ENCODE assay signal across 8 cellular contexts in genomic region chr15:52529289-52529929, GRCh38. TPM values are rescaled to one million over a fixed set of nuclear protein-coding genes. Genes with fewer than 3 reads are reported as not detected.
DNase-seq lines count a peak whose midpoint lies in the region; ATAC-seq, FAIRE-seq and TF ChIP-seq lines count a peak whose summit lies in the region.

No MANE protein-coding gene starts in this region.

- H3K27me3 Mint-ChIP-seq in astrocyte (ENCODE audit: low read depth, unreplicated experiment): peaks cover 34% of the 10 kb centered on the region

- peaks cover 38% of the 10 kb centered on the region for H3K79me2 ChIP-seq in PC-3 (ENCODE audit: low read length)
- H3K79me2 ChIP-seq in astrocyte (ENCODE audit: insufficient read depth, low read length): peaks cover 38% of the 10 kb centered on the region

- H3K27me3 ChIP-seq in PC-3 (ENCODE audit: low read length): no peaks in the 10 kb centered on the region
- peaks cover 14% of the 10 kb centered on the region for H3K27me3 ChIP-seq in astrocyte (ENCODE audit: insufficient read depth, low read length)
- H3K27me3 ChIP-seq in kidney epithelial cell (ENCODE audit: control insufficient read depth, insufficient read depth, low read length): peaks cover 2% of the 10 kb centered on the region

- no peaks in the 10 kb centered on the region for H3F3A ChIP-seq in PC-3 (ENCODE audit: low read length, unreplicated experiment)

- CTCF ChIA-PET in PC-3 (lab: Charles Lee): no interaction called here

- no peak for FAIRE-seq in astrocyte (lab: Jason Lieb, UNC)

- peak overlapping the region; percentile 46; the same call in 1 of the 2 replicates for H3K27ac ChIP-seq in PC-3 (ENCODE audit: low read length)
- peak overlapping the region; percentile 47 for H3K27ac ChIP-seq in astrocyte (ENCODE audit: low read depth, low read length)

- peaks cover 11% of the 10 kb centered on the region for H3K4me1 ChIP-seq in PC-3 (ENCODE audit: insufficient read depth, low read length)
- peaks cover 14% of the 10 kb centered on the region for H3K4me1 ChIP-seq in astrocyte (ENCODE audit: insufficient read depth, low read length)

- no peaks in the 10 kb centered on the region for H3K4me1 Mint-ChIP-seq in astrocyte (ENCODE audit: low read depth, unreplicated experiment)

- H3K9me2 ChIP-seq in PC-3 (replicated peaks; ENCODE audit: low read length): no peaks in the 10 kb centered on the region

- no TSS peak for BruUV-seq in PC-3 (replicated peaks; lab: Mats Ljungman, UMichigan)

- H3K4me3 ChIP-seq in AG10803 (ENCODE audit: low read length) (peak overlapping the region; percentile 76), PC-3 (ENCODE audit: low read length) (peak overlapping the region; percentile 77), astrocyte (ENCODE audit: insufficient read depth, low read depth, low read length) (peak overlapping the region; percentile 75), kidney epithelial cell (ENCODE audit: low read depth, low read length) (peak overlapping the region; percentile 77)

- H3K9me3 Mint-ChIP-seq in astrocyte (ENCODE audit: unreplicated experiment): peaks cover 1% of the 10 kb centered on the region

- H3K36me3 Mint-ChIP-seq in astrocyte (ENCODE audit: low read depth, unreplicated experiment): no peaks in the 10 kb centered on the region

- H2AFZ ChIP-seq in PC-3 (ENCODE audit: low read length): peak overlapping the region; percentile 94
- peak overlapping the region; percentile 95 for H2AFZ ChIP-seq in astrocyte (ENCODE audit: low read depth, low read length)

- TF ChIP-seq CTCF in AG10803 (conservative IDR thresholded peaks at IDR 0.05; ENCODE audit: low read length): no peak
- TF ChIP-seq CTCF in PC-3 (conservative IDR thresholded peaks at IDR 0.05; ENCODE audit: low read depth, low read length): no peak
- TF ChIP-seq CTCF in astrocyte (IDR thresholded peaks at IDR 0.05; ENCODE audit: insufficient read depth, low read depth, low read length): no peak
- no peak for TF ChIP-seq CTCF in kidney epithelial cell (IDR thresholded peaks at IDR 0.05; ENCODE audit: insufficient read depth, low read length, poor library complexity, severe bottlenecking)

- H3K27ac Mint-ChIP-seq in astrocyte (ENCODE audit: unreplicated experiment): no peak overlapping the region

- H3K9me3 ChIP-seq in PC-3 (ENCODE audit: low read length) (no peaks in the 10 kb centered on the region), astrocyte (ENCODE audit: insufficient read depth, low read depth, low read length) (no peaks in the 10 kb centered on the region)

- intact Hi-C loops in PC-3 (cut with micrococcal nuclease): loop anchor here (2.0 to 5.0 kb wide), 2 partner anchors 199 to 267 kb away; no protein-coding TSS in a partner anchor

- ATAC-seq in GM21515 (IDR thresholded peaks at IDR 0.05; ENCODE audit: unreplicated experiment) (peak; percentile 4), PC-3 (peak; percentile 45; the same call in 1 of the 2 replicates), GM18867 (IDR thresholded peaks at IDR 0.05; ENCODE audit: unreplicated experiment) (no peak)

- DNase-seq in AG10803 (ENCODE audit: low read depth): no peak
- no peak for DNase-seq in PC-3
- DNase-seq in astrocyte (ENCODE audit: low read depth): no peak
- no peak for DNase-seq in kidney epithelial cell (ENCODE audit: low read depth)
- DNase-seq in stimulated activated CD4-positive, alpha-beta T cell treated with anti-CD3 and anti-CD28 coated beads, Interleukin-4, amount 100 ng/mL, for 1 hour: peak; percentile 11
- DNase-seq in NCI-H187 (lab: John Stamatoyannopoulos, UW): no peak

- H3K36me3 ChIP-seq in PC-3 (ENCODE audit: low read depth, low read length) (no peaks in the 10 kb centered on the region), astrocyte (ENCODE audit: insufficient read depth, low read length) (no peaks in the 10 kb centered on the region), kidney epithelial cell (ENCODE audit: control insufficient read depth, insufficient read depth, low read length) (no peaks in the 10 kb centered on the region)

- H4K20me1 ChIP-seq in PC-3 (ENCODE audit: low read length): peaks cover 7% of the 10 kb centered on the region; the same call in 1 of the 2 replicates
- H4K20me1 ChIP-seq in astrocyte (ENCODE audit: insufficient read depth, low read length): peaks cover 27% of the 10 kb centered on the region

- POLR2A ChIA-PET in PC-3 (lab: Charles Lee; ENCODE audit: unreplicated experiment): no interaction called here

- H3K4me2 ChIP-seq in PC-3 (ENCODE audit: low read length): peak overlapping the region; percentile 99
- peak overlapping the region; percentile 96 for H3K4me2 ChIP-seq in astrocyte (ENCODE audit: low read length)

- H3K9ac ChIP-seq in PC-3 (ENCODE audit: low read length): peak overlapping the region; percentile 76
- H3K9ac ChIP-seq in astrocyte (ENCODE audit: low read length): peak overlapping the region; percentile 81

- H3K4me3 Mint-ChIP-seq in astrocyte (ENCODE audit: unreplicated experiment): peak overlapping the region; percentile 74

RNA-seq across cellular contexts. Expression of gene MYO5A, which starts 0.7 kb away (rescaled TPM):
- 42.1 and 55.7 TPM in 2 replicates for total RNA-seq in PC-3 (2014; rRNA removed)
- total RNA-seq in astrocyte: 47.6 and 47.7 TPM in 2 replicates
- total RNA-seq in kidney epithelial cell: 31.4 and 34.2 TPM in 2 replicates

RNA-seq across cellular contexts. Expression of gene ARPP19, which starts 39.4 kb away (rescaled TPM):
- total RNA-seq in PC-3 (2014; rRNA removed): 54.4 and 65.8 TPM in 2 replicates
- 182 and 198 TPM in 2 replicates for total RNA-seq in astrocyte
- total RNA-seq in kidney epithelial cell: 155 and 160 TPM in 2 replicates
